Comparison of ENCODE assay signal across 15 cellular contexts in the genomic region with DNA sequence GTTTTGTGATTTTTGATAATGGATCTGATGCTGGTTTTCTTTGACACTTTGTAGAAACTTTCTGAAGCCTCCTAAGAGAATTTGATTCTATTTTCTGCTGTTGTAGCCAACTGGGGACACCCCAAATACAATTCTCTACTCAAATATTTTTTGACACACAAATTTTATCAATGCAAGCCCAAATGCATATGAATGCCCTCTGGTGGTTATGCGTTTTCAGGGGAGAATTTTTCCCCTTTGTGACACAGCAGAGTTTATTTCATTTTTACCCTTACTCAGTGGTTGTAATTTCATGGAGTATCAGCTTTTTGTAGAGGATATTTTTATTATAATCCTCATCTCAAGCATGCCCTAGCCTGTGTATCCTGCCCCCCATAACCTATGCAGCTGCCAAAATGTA. TPM values are rescaled to one million over a fixed set of nuclear protein-coding genes. Genes with fewer than 3 reads are reported as not detected.
DNase-seq lines count a peak whose midpoint lies in the region; ATAC-seq, FAIRE-seq and TF ChIP-seq lines count a peak whose summit lies in the region.
"Had no signal": no experiment of that assay in that cellular context is flagged by ENCODE, and none has a peak within 500 bp of the region (broad histone marks: within the 10 kb centered on the region; RNA-seq: fewer than 3 reads in every experiment).

No MANE protein-coding gene starts in this region.

- H3K4me2 ChIP-seq in SK-N-SH (no peak overlapping the region), neural progenitor cell (no peak overlapping the region)

- FAIRE-seq in small intestine (lab: Jason Lieb, UNC): no peak

- no peaks in the 10 kb centered on the region for H3K4me1 ChIP-seq in SK-N-SH (ENCODE audit: control insufficient read depth in 1 of 2, insufficient read depth in 2 of 2, low read depth in 1 of 2, low read length in 1 of 2)
- H3K4me1 ChIP-seq in endodermal cell (ENCODE audit: control insufficient read depth, insufficient read depth, low read length): peaks cover 8% of the 10 kb centered on the region
- no peaks in the 10 kb centered on the region for H3K4me1 ChIP-seq in small intestine (ENCODE audit: control insufficient read depth in 2 of 2, insufficient read depth in 1 of 2, low read depth in 1 of 2, low read length in 1 of 2)
- H3K4me1 ChIP-seq in neural progenitor cell: no peaks in the 10 kb centered on the region
- H3K4me1 ChIP-seq: SJCRH30 had no signal

- no peak overlapping the region for H3K4me3 Mint-ChIP-seq in endodermal cell
- H3K4me3 Mint-ChIP-seq in neural progenitor cell: no peak overlapping the region

- POLR2A ChIA-PET in SK-N-SH (lab: Yijun Ruan, JAX): no interaction called here

- no peaks in the 10 kb centered on the region for H3K9me2 ChIP-seq in SK-N-SH

- H3K4me1 Mint-ChIP-seq in endodermal cell (peaks cover 10% of the 10 kb centered on the region), neural progenitor cell (no peaks in the 10 kb centered on the region)

- no peak for DNase-seq in SK-N-SH
- DNase-seq in NCI-H69 (lab: John Stamatoyannopoulos, UW): peak; percentile 12
- DNase-seq in endodermal cell: no peak
- peak; percentile 4 for DNase-seq in small intestine
- no peak for DNase-seq in neural progenitor cell (ENCODE audit: low spot score)
- DNase-seq in activated CD4-positive, CD25-positive, alpha-beta regulatory T cell treated with anti-CD3 and anti-CD28 coated beads, Interleukin-2, amount 50 U/mL, for 72 hours: no peak
- DNase-seq: activated CD4-positive, alpha-beta T cell treated with anti-CD3 and anti-CD28 coated beads for 1 hour; cerebellar nuclear complex; glutamatergic neuron; SJCRH30; stimulated activated CD4-positive, alpha-beta T cell treated with anti-CD3 and anti-CD28 coated beads, Interleukin-4, amount 100 ng/mL, for 4 hours; stomach had no signal

- H3K36me3 Mint-ChIP-seq in endodermal cell (ENCODE audit: low read depth): peaks cover 2% of the 10 kb centered on the region
- no peaks in the 10 kb centered on the region for H3K36me3 Mint-ChIP-seq in neural progenitor cell

- WGBS in SK-N-SH (ENCODE audit: low lambda C conversion rate): 52% methylated on average over 1 of the region's 1 CpG
- 83% methylated on average over 1 of the region's 1 CpG; no CpG with 5 or more reads in 1 of the 2 experiments for WGBS in endodermal cell (ENCODE audit: insufficient coverage in 1 of 2, insufficient read length in 1 of 2), 2 experiments
- WGBS in small intestine, 3 donors: 60 to 89% (median 78%) methylated on average over 1 of the region's 1 CpG

- TF ChIP-seq RAD21 in SK-N-SH (IDR thresholded peaks at IDR 0.05; ENCODE audit: low read length): no peak

- CTCF ChIA-PET in SK-N-SH (lab: Yijun Ruan, JAX): interaction anchor here (1.4 kb wide), 1 partner anchor 375 kb away, joined by 5 read pairs; a partner anchor contains a TSS

- H3K9ac ChIP-seq in SK-N-SH (no peak overlapping the region), endodermal cell (ENCODE audit: extremely low read depth, low read length, poor library complexity, severe bottlenecking) (no peak overlapping the region), neural progenitor cell (no peak overlapping the region)

- H3K27ac Mint-ChIP-seq in endodermal cell: no peak overlapping the region
- no peak overlapping the region for H3K27ac Mint-ChIP-seq in neural progenitor cell
- H3K27ac Mint-ChIP-seq: activated T-helper 2 cell treated with anti-CD3 and anti-CD28 coated beads, Interferon-gamma antibody, Interleukin-2, Interleukin-4, amounts not matched to agents 10 μg/mL and 5 μg/mL and 100 μg/mL, durations not matched to agents 14 hours and 24 hours and 36 hours had no signal

- H3K36me3 ChIP-seq in SK-N-SH (replicated peaks in 1 of 2; ENCODE audit: control insufficient read depth in 1 of 2, insufficient read depth in 2 of 2, low read length in 1 of 2): no peaks in the 10 kb centered on the region
- no peaks in the 10 kb centered on the region for H3K36me3 ChIP-seq in endodermal cell (ENCODE audit: control insufficient read depth, insufficient read depth, low read length)
- H3K36me3 ChIP-seq in small intestine (ENCODE audit: control insufficient read depth in 2 of 2, insufficient read depth in 2 of 2, low read length in 2 of 2): no peaks in the 10 kb centered on the region
- no peaks in the 10 kb centered on the region for H3K36me3 ChIP-seq in neural progenitor cell
- H3K36me3 ChIP-seq: SJCRH30, stomach had no signal

- H3F3A ChIP-seq in SK-N-SH (replicated peaks; ENCODE audit: insufficient read depth) (peaks cover 12% of the 10 kb centered on the region), neural progenitor cell (ENCODE audit: low read depth) (no peaks in the 10 kb centered on the region)

- H3K27me3 ChIP-seq in SK-N-SH (ENCODE audit: insufficient read depth) (no peaks in the 10 kb centered on the region), endodermal cell (ENCODE audit: control insufficient read depth, insufficient read depth, low read length, poor library complexity, severe bottlenecking) (no peaks in the 10 kb centered on the region), small intestine (ENCODE audit: control insufficient read depth in 2 of 2, insufficient read depth in 2 of 2, low read length in 2 of 2) (no peaks in the 10 kb centered on the region), neural progenitor cell (no peaks in the 10 kb centered on the region)
- H3K27me3 ChIP-seq: SJCRH30, stomach had no signal

- H3K79me2 ChIP-seq in SK-N-SH (ENCODE audit: insufficient read depth) (no peaks in the 10 kb centered on the region), neural progenitor cell (ENCODE audit: low read depth) (no peaks in the 10 kb centered on the region)

- no peak overlapping the region for H3K27ac ChIP-seq in SK-N-SH (ENCODE audit: low read depth in 2 of 2, low read length in 1 of 2)
- H3K27ac ChIP-seq in endodermal cell (ENCODE audit: low read depth, low read length): no peak overlapping the region
- no peak overlapping the region for H3K27ac ChIP-seq in small intestine (ENCODE audit: low read depth in 1 of 2, low read length in 1 of 2)
- H3K27ac ChIP-seq in neural progenitor cell: no peak overlapping the region
- H3K27ac ChIP-seq: SJCRH30, stomach had no signal

- ATAC-seq in SK-N-SH treated with all-trans-retinoic acid at 6 μM for 48 hours: no peak
- no peak for ATAC-seq in HG03135 (IDR thresholded peaks at IDR 0.05; ENCODE audit: unreplicated experiment)

- H3K9me3 Mint-ChIP-seq in endodermal cell (peaks cover 7% of the 10 kb centered on the region), neural progenitor cell (no peaks in the 10 kb centered on the region)
- H3K9me3 Mint-ChIP-seq: activated T-helper 2 cell treated with anti-CD3 and anti-CD28 coated beads, Interferon-gamma antibody, Interleukin-2, Interleukin-4, amounts not matched to agents 10 μg/mL and 5 μg/mL and 100 μg/mL, durations not matched to agents 14 hours and 24 hours and 36 hours had no signal

- H3K27me3 Mint-ChIP-seq in endodermal cell (ENCODE audit: insufficient read depth): peaks cover 2% of the 10 kb centered on the region
- no peaks in the 10 kb centered on the region for H3K27me3 Mint-ChIP-seq in neural progenitor cell (ENCODE audit: insufficient read depth, low read depth)

- no peaks in the 10 kb centered on the region for H4K20me1 ChIP-seq in SK-N-SH (ENCODE audit: insufficient read depth)
- H4K20me1 ChIP-seq in neural progenitor cell (ENCODE audit: low read depth): no peaks in the 10 kb centered on the region

- H3K9me3 ChIP-seq in SK-N-SH (no peaks in the 10 kb centered on the region), endodermal cell (ENCODE audit: control insufficient read depth, low read length) (no peaks in the 10 kb centered on the region), small intestine (ENCODE audit: control insufficient read depth, low read depth) (no peaks in the 10 kb centered on the region), neural progenitor cell (ENCODE audit: low read depth) (no peaks in the 10 kb centered on the region)
- H3K9me3 ChIP-seq: SJCRH30, stomach had no signal

- TF ChIP-seq CTCF in SK-N-SH (IDR thresholded peaks at IDR 0.05): peak; percentile 47
- TF ChIP-seq CTCF in endodermal cell (conservative IDR thresholded peaks at IDR 0.05): peak; percentile 37
- TF ChIP-seq CTCF in neural progenitor cell (IDR thresholded peaks at IDR 0.05): no peak

- H3K4me3 ChIP-seq in SK-N-SH (ENCODE audit: low read depth in 2 of 2, low read length in 1 of 2) (no peak overlapping the region), endodermal cell (ENCODE audit: low read length) (no peak overlapping the region), small intestine (ENCODE audit: low read depth in 1 of 2, low read length in 2 of 2) (no peak overlapping the region), neural progenitor cell (no peak overlapping the region)
- H3K4me3 ChIP-seq: SJCRH30, stomach had no signal

- TF ChIP-seq EP300 in SK-N-SH (IDR thresholded peaks at IDR 0.05; ENCODE audit: borderline replicate concordance in 1 of 2, low read depth in 1 of 2, low read length in 1 of 2): no peak

- no peak overlapping the region for H2AFZ ChIP-seq in SK-N-SH (ENCODE audit: low read depth)
- no peak overlapping the region for H2AFZ ChIP-seq in neural progenitor cell (replicated peaks)

TF ChIP-seq in SK-N-SH, 30 proteins besides CTCF, POLR2A, EP300 and RAD21:
- no peak for TF ChIP-seq YY1 (IDR thresholded peaks at IDR 0.05; ENCODE audit: low read depth)
- TF ChIP-seq TCF12 (IDR thresholded peaks at IDR 0.05): no peak

TF ChIP-seq in SK-N-SH treated with all-trans-retinoic acid at 6 μM for 48 hours, 23 proteins besides CTCF, POLR2A, EP300 and RAD21 (continues in another document):
- no peak for TF ChIP-seq RARB (CRISPR knock-in tag; IDR thresholded peaks at IDR 0.05)
- TF ChIP-seq PPARA (CRISPR knock-in tag; IDR thresholded peaks at IDR 0.05; ENCODE audit: borderline replicate concordance): no peak
- TF ChIP-seq ARNTL (CRISPR knock-in tag; IDR thresholded peaks at IDR 0.05; ENCODE audit: borderline replicate concordance, low read depth): no peak
- no peak for TF ChIP-seq OSR1 (CRISPR knock-in tag; IDR thresholded peaks at IDR 0.05)
- no peak for TF ChIP-seq ESRRG (CRISPR knock-in tag; IDR thresholded peaks at IDR 0.05)

RNA-seq across cellular contexts. Expression of a gene that starts 44.7 kb away (rescaled TPM):
- polyA plus RNA-seq in SK-N-SH (2012; rRNA removed): 8.6 and 9.4 TPM in 2 replicates
- polyA plus RNA-seq in SK-N-SH (2012; cell fraction: cytosol; rRNA removed): 12.3 and 12.9 TPM in 2 replicates
- 5.2 and 8.8 TPM in 2 replicates for polyA plus RNA-seq in SK-N-SH (2012; cell fraction: nucleus; rRNA removed)
- 10 to 100 TPM; 56.9 to 65.8 TPM for total RNA-seq in endodermal cell
- polyA plus RNA-seq in endodermal cell (2013, experiment 1 of 2): 51.5 TPM
- polyA plus RNA-seq in endodermal cell (2013, experiment 2 of 2): 46.6 TPM
- 10 to 100 TPM in 1 of 3 donors, 1 to 10 TPM in 2; 4.7 to 14.5 (median 5.4) TPM for polyA plus RNA-seq in small intestine
- 52.7 and 68.9 TPM in 2 replicates for total RNA-seq in neural progenitor cell (ENCODE audit: low replicate concordance)

Comparison
In these comparisons a context has a peak if more than half of its experiments do, and no peak if none do; other contexts are left out.
1. DNase-seq: peak in NCI-H69 (single experiment) and small intestine (single experiment); none in SK-N-SH (single experiment), endodermal cell (single experiment), neural progenitor cell (single experiment) and activated CD4-positive, CD25-positive, alpha-beta regulatory T cell treated with anti-CD3 and anti-CD28 coated beads, Interleukin-2, amount 50 U/mL, for 72 hours (single experiment).